In the genomic region with DNA sequence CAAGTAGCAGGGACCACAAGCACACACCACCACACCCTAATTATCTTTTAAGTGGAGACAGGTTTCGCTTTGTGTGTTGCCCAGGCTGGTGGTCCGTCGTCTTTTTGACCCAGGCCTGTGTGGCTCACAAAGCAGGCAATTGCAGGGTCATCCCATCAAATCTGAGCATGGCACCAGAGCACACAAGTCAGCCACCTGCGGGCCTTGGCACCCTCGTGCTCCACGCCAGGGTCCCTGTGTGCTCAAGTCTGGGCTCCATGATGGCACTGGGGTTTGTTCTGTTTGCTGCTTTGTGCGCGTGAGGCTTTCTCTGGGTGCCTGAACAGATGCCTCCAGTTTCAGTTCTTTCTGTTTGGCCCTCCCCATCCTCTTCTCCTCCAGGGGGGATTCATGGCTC, we compare ENCODE assay signal across 1 cellular context.
A peak's percentile ranks its signal among the peaks of the same experiment; 100 is the strongest.
TF ChIP-seq lines count a peak whose summit lies in the region.

No MANE protein-coding gene starts in this region.

TF ChIP-seq in HepG2, 621 proteins besides CTCF, POLR2A, EP300 and RAD21:
- TF ChIP-seq, protein P1, sequence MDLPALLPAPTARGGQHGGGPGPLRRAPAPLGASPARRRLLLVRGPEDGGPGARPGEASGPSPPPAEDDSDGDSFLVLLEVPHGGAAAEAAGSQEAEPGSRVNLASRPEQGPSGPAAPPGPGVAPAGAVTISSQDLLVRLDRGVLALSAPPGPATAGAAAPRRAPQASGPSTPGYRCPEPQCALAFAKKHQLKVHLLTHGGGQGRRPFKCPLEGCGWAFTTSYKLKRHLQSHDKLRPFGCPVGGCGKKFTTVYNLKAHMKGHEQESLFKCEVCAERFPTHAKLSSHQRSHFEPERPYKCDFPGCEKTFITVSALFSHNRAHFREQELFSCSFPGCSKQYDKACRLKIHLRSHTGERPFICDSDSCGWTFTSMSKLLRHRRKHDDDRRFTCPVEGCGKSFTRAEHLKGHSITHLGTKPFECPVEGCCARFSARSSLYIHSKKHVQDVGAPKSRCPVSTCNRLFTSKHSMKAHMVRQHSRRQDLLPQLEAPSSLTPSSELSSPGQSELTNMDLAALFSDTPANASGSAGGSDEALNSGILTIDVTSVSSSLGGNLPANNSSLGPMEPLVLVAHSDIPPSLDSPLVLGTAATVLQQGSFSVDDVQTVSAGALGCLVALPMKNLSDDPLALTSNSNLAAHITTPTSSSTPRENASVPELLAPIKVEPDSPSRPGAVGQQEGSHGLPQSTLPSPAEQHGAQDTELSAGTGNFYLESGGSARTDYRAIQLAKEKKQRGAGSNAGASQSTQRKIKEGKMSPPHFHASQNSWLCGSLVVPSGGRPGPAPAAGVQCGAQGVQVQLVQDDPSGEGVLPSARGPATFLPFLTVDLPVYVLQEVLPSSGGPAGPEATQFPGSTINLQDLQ (CRISPR knock-in tag; IDR thresholded peaks at IDR 0.05) = no peak
- TF ChIP-seq FOXA1 (IDR thresholded peaks at IDR 0.05) (no peak), FOXA1 (CRISPR knock-in tag; IDR thresholded peaks at IDR 0.05) (no peak), RBM22 (optimal IDR thresholded peaks at IDR 0.05; ENCODE audit: low read length) (peak; percentile 18), POLR2G (IDR thresholded peaks at IDR 0.05; ENCODE audit: low read depth, low read length) (peak; percentile 44), POLR2AphosphoS5 (IDR thresholded peaks at IDR 0.05; ENCODE audit: low read depth, low read length) (0 out of 2 replicates have a peak, but pooled peaks have one; percentile 12), IKZF4 (CRISPR knock-in tag; IDR thresholded peaks at IDR 0.05; ENCODE audit: borderline replicate concordance, low read depth, not compliant biosample characterization) (peak; percentile 3), FOSL1 (CRISPR knock-in tag; IDR thresholded peaks at IDR 0.05; ENCODE audit: borderline replicate concordance) (no peak), AGO2 (optimal IDR thresholded peaks at IDR 0.05; ENCODE audit: low read depth, low read length) (peak; percentile 1), ZNF326 (CRISPR knock-in tag; IDR thresholded peaks at IDR 0.05; ENCODE audit: borderline replicate concordance) (peak; percentile 69; the same call in 1 of the 2 replicates), MED1 (CRISPR knock-in tag; IDR thresholded peaks at IDR 0.05) (no peak), SRSF1 (optimal IDR thresholded peaks at IDR 0.05; ENCODE audit: low read depth, low read length) (peak; percentile 32), NFE2 (CRISPR knock-in tag; IDR thresholded peaks at IDR 0.05) (no peak)
- TF ChIP-seq, protein P2, sequence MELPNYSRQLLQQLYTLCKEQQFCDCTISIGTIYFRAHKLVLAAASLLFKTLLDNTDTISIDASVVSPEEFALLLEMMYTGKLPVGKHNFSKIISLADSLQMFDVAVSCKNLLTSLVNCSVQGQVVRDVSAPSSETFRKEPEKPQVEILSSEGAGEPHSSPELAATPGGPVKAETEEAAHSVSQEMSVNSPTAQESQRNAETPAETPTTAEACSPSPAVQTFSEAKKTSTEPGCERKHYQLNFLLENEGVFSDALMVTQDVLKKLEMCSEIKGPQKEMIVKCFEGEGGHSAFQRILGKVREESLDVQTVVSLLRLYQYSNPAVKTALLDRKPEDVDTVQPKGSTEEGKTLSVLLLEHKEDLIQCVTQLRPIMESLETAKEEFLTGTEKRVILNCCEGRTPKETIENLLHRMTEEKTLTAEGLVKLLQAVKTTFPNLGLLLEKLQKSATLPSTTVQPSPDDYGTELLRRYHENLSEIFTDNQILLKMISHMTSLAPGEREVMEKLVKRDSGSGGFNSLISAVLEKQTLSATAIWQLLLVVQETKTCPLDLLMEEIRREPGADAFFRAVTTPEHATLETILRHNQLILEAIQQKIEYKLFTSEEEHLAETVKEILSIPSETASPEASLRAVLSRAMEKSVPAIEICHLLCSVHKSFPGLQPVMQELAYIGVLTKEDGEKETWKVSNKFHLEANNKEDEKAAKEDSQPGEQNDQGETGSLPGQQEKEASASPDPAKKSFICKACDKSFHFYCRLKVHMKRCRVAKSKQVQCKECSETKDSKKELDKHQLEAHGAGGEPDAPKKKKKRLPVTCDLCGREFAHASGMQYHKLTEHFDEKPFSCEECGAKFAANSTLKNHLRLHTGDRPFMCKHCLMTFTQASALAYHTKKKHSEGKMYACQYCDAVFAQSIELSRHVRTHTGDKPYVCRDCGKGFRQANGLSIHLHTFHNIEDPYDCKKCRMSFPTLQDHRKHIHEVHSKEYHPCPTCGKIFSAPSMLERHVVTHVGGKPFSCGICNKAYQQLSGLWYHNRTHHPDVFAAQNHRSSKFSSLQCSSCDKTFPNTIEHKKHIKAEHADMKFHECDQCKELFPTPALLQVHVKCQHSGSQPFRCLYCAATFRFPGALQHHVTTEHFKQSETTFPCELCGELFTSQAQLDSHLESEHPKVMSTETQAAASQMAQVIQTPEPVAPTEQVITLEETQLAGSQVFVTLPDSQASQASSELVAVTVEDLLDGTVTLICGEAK (IDR thresholded peaks at IDR 0.05) = no peak
- TF ChIP-seq, protein P2 (CRISPR knock-in tag; IDR thresholded peaks at IDR 0.05) = no peak
- TF ChIP-seq, protein P3, sequence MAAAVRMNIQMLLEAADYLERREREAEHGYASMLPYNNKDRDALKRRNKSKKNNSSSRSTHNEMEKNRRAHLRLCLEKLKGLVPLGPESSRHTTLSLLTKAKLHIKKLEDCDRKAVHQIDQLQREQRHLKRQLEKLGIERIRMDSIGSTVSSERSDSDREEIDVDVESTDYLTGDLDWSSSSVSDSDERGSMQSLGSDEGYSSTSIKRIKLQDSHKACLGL (CRISPR knock-in tag; IDR thresholded peaks at IDR 0.05) = no peak
- TF ChIP-seq, protein P4, sequence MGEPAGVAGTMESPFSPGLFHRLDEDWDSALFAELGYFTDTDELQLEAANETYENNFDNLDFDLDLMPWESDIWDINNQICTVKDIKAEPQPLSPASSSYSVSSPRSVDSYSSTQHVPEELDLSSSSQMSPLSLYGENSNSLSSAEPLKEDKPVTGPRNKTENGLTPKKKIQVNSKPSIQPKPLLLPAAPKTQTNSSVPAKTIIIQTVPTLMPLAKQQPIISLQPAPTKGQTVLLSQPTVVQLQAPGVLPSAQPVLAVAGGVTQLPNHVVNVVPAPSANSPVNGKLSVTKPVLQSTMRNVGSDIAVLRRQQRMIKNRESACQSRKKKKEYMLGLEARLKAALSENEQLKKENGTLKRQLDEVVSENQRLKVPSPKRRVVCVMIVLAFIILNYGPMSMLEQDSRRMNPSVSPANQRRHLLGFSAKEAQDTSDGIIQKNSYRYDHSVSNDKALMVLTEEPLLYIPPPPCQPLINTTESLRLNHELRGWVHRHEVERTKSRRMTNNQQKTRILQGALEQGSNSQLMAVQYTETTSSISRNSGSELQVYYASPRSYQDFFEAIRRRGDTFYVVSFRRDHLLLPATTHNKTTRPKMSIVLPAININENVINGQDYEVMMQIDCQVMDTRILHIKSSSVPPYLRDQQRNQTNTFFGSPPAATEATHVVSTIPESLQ (CRISPR knock-in tag; conservative IDR thresholded peaks at IDR 0.05) = no peak
